Comparison of ENCODE assay signal across 10 cellular contexts in genomic region chr18:63152791-63153190, GRCh38.
A peak's percentile ranks its signal among the peaks of the same experiment; 100 is the strongest.
DNase-seq lines count a peak whose midpoint lies in the region; ATAC-seq and TF ChIP-seq lines count a peak whose summit lies in the region.
"Had no signal": no experiment of that assay in that cellular context is flagged by ENCODE, and none has a peak within 500 bp of the region (broad histone marks: within the 10 kb centered on the region; RNA-seq: fewer than 3 reads in every experiment).

No MANE protein-coding gene starts in this region.

- no peaks in the 10 kb centered on the region for H3K27me3 Mint-ChIP-seq in activated CD4-positive, alpha-beta T cell treated with anti-CD3 and anti-CD28 coated beads for 36 hours
- no peaks in the 10 kb centered on the region for H3K27me3 Mint-ChIP-seq in activated CD4-positive, alpha-beta memory T cell treated with anti-CD3 and anti-CD28 coated beads for 36 hours

- CTCF ChIA-PET in activated CD4-positive, alpha-beta T cell treated with anti-CD3 and anti-CD28 coated beads for 36 hours (lab: Charles Lee), result interaction anchor here (0.6 to 3.7 kb wide), 15 partner anchors 8 to 172 kb away, joined by 3 to 33 read pairs (median 3); partner anchors contain the start of gene BCL2
- CTCF ChIA-PET in activated CD4-positive, alpha-beta memory T cell treated with anti-CD3 and anti-CD28 coated beads for 36 hours (lab: Charles Lee), result interaction anchor here (0.5 to 11.7 kb wide), 11 partner anchors 10 to 166 kb away, joined by 3 to 101 read pairs (median 4); partner anchors contain the start of gene BCL2

- DNase-seq in activated CD4-positive, alpha-beta T cell treated with anti-CD3 and anti-CD28 coated beads for 36 hours, result peak; percentile 66
- DNase-seq in activated CD4-positive, alpha-beta T cell treated with anti-CD3 and anti-CD28 coated beads for 1 hour, result no peak
- peak; percentile 75 for DNase-seq in activated CD4-positive, alpha-beta memory T cell treated with anti-CD3 and anti-CD28 coated beads for 36 hours
- peak; percentile 71 for DNase-seq in stimulated activated CD4-positive, alpha-beta T cell treated with anti-CD3 and anti-CD28 coated beads, Interleukin-4, amount 100 ng/mL, for 24 hours
- DNase-seq in COLO829 (ENCODE audit: low spot score) (no peak), GM10266 (ENCODE audit: extremely low spot score) (no peak), NCI-H146 treated with DMSO at 0.1 percent for 48 hours (lab: John Stamatoyannopoulos, UW; ENCODE audit: unreplicated experiment) (no peak)
- DNase-seq: esophagus squamous epithelium, NCI-H526 had no signal

- no peaks in the 10 kb centered on the region for H3K9me3 Mint-ChIP-seq in activated CD4-positive, alpha-beta T cell treated with anti-CD3 and anti-CD28 coated beads for 36 hours (ENCODE audit: low read depth)
- no peaks in the 10 kb centered on the region for H3K9me3 Mint-ChIP-seq in activated CD4-positive, alpha-beta memory T cell treated with anti-CD3 and anti-CD28 coated beads for 36 hours

- peak overlapping the region; percentile 49 for H3K4me3 Mint-ChIP-seq in activated CD4-positive, alpha-beta T cell treated with anti-CD3 and anti-CD28 coated beads for 36 hours
- H3K4me3 Mint-ChIP-seq in activated CD4-positive, alpha-beta memory T cell treated with anti-CD3 and anti-CD28 coated beads for 36 hours, result peak overlapping the region; percentile 36

- POLR2A ChIA-PET in activated CD4-positive, alpha-beta T cell treated with anti-CD3 and anti-CD28 coated beads for 36 hours (lab: Charles Lee), result interaction anchor here (0.8 to 1.2 kb wide), 2 partner anchors 11 to 12 kb away, joined by 3 to 4 read pairs; no protein-coding TSS in a partner anchor
- POLR2A ChIA-PET in activated CD4-positive, alpha-beta memory T cell treated with anti-CD3 and anti-CD28 coated beads for 36 hours (lab: Charles Lee), result interaction anchor here (0.6 to 3.6 kb wide), 10 partner anchors 9 to 166 kb away, joined by 3 to 36 read pairs (median 5); partner anchors contain the start of gene BCL2

- peaks cover 87% of the 10 kb centered on the region for H3K4me1 Mint-ChIP-seq in activated CD4-positive, alpha-beta T cell treated with anti-CD3 and anti-CD28 coated beads for 36 hours
- peaks cover 88% of the 10 kb centered on the region for H3K4me1 Mint-ChIP-seq in activated CD4-positive, alpha-beta memory T cell treated with anti-CD3 and anti-CD28 coated beads for 36 hours (ENCODE audit: low read depth)

- intact Hi-C loops in activated CD4-positive, alpha-beta T cell treated with anti-CD3 and anti-CD28 coated beads for 36 hours (cut with DNase I, micrococcal nuclease), result loop anchor here (1.0 to 10.0 kb wide), 6 partner anchors 9 to 628 kb away; partner anchors contain the start of gene ZCCHC2 (in 1 of the 2)
- intact Hi-C loops in activated CD4-positive, alpha-beta memory T cell treated with anti-CD3 and anti-CD28 coated beads for 36 hours (cut with micrococcal nuclease), result loop anchor here (1.0 to 10.0 kb wide), 4 partner anchors 9 to 368 kb away; partner anchors contain the start of gene KDSR

- ATAC-seq in activated CD4-positive, alpha-beta T cell treated with anti-CD3 and anti-CD28 coated beads for 36 hours, result peak; percentile 59
- ATAC-seq in HG02870 (IDR thresholded peaks at IDR 0.05; ENCODE audit: unreplicated experiment), result peak; percentile 32

- TF ChIP-seq CTCF in GM10266 (IDR thresholded peaks at IDR 0.05; ENCODE audit: control insufficient read depth, insufficient read depth, low read depth, missing control alignments), result no peak

- peaks cover 51% of the 10 kb centered on the region for H3K36me3 Mint-ChIP-seq in activated CD4-positive, alpha-beta T cell treated with anti-CD3 and anti-CD28 coated beads for 36 hours (ENCODE audit: low read depth)
- peaks cover 17% of the 10 kb centered on the region for H3K36me3 Mint-ChIP-seq in activated CD4-positive, alpha-beta memory T cell treated with anti-CD3 and anti-CD28 coated beads for 36 hours

- H3K27ac Mint-ChIP-seq in activated CD4-positive, alpha-beta T cell treated with anti-CD3 and anti-CD28 coated beads for 36 hours, result peak overlapping the region; percentile 95
- H3K27ac Mint-ChIP-seq in activated CD4-positive, alpha-beta memory T cell treated with anti-CD3 and anti-CD28 coated beads for 36 hours, result peak overlapping the region; percentile 98

Comparison
In these comparisons a context has a peak if more than half of its experiments do, and no peak if none do; other contexts are left out.
1. DNase-seq: peak in activated CD4-positive, alpha-beta T cell treated with anti-CD3 and anti-CD28 coated beads for 36 hours (single experiment), activated CD4-positive, alpha-beta memory T cell treated with anti-CD3 and anti-CD28 coated beads for 36 hours (single experiment) and stimulated activated CD4-positive, alpha-beta T cell treated with anti-CD3 and anti-CD28 coated beads, Interleukin-4, amount 100 ng/mL, for 24 hours (single experiment); none in activated CD4-positive, alpha-beta T cell treated with anti-CD3 and anti-CD28 coated beads for 1 hour (single experiment), COLO829 (single experiment), GM10266 (single experiment) and NCI-H146 treated with DMSO at 0.1 percent for 48 hours (single experiment).